29 cellular contexts compared by ENCODE assay signal in genomic region chr16:26137956-26138355, GRCh38.
"Had no signal": no experiment of that assay in that cellular context is flagged by ENCODE, and none has a peak within 500 bp of the region (broad histone marks: within the 10 kb centered on the region; RNA-seq: fewer than 3 reads in every experiment).

No MANE protein-coding gene starts in this region.

- H3K4me3 Mint-ChIP-seq: stimulated activated effector memory CD8-positive, alpha-beta T cell treated with anti-CD3 and anti-CD28 coated beads, Interleukin-12 subunit alpha, Interleukin-12 subunit beta, amount 100 ng/mL, for 72 hours; stimulated activated memory B cell treated with anti-CD40 and anti-IgM and Interleukin-4, amounts not matched to agents 10 μg/mL and 1 μg/mL and 100 μg/mL, for 72 hours; stimulated activated naive B cell treated with anti-CD40 and anti-IgM and Interleukin-4, amounts not matched to agents 10 μg/mL and 1 μg/mL and 100 μg/mL, for 72 hours; stimulated activated naive CD8-positive, alpha-beta T cell treated with anti-CD3 and anti-CD28 coated beads, Interleukin-15, amount 100 ng/mL, for 72 hours; stimulated activated naive CD8-positive, alpha-beta T cell treated with anti-CD3 and anti-CD28 coated beads, Interleukin-15, Interleukin-2, amounts not matched to agents 100 ng/mL and 50 ng/mL, for 24 hours; type B pancreatic cell had no signal

- H3K4me1 Mint-ChIP-seq: stimulated activated effector memory CD8-positive, alpha-beta T cell treated with anti-CD3 and anti-CD28 coated beads, Interleukin-12 subunit alpha, Interleukin-12 subunit beta, amount 100 ng/mL, for 72 hours; stimulated activated memory B cell treated with anti-CD40 and anti-IgM and Interleukin-4, amounts not matched to agents 10 μg/mL and 1 μg/mL and 100 μg/mL, for 72 hours; stimulated activated naive B cell treated with anti-CD40 and anti-IgM and Interleukin-4, amounts not matched to agents 10 μg/mL and 1 μg/mL and 100 μg/mL, for 72 hours; stimulated activated naive CD8-positive, alpha-beta T cell treated with anti-CD3 and anti-CD28 coated beads, Interleukin-15, amount 100 ng/mL, for 72 hours had no signal

- FAIRE-seq: urothelium cell line had no signal

- DNase-seq: stimulated activated CD4-positive, alpha-beta T cell treated with anti-CD3 and anti-CD28 coated beads, Interleukin-2, amount 100 ng/mL, for 48 hours; stimulated activated CD4-positive, alpha-beta T cell treated with anti-CD3 and anti-CD28 coated beads, Interleukin-4, amount 100 ng/mL, for 1 hour; stimulated activated CD4-positive, alpha-beta T cell treated with anti-CD3 and anti-CD28 coated beads, Interleukin-4, amount 100 ng/mL, for 24 hours; stimulated activated CD4-positive, alpha-beta T cell treated with anti-CD3 and anti-CD28 coated beads, Interleukin-4, amount 100 ng/mL, for 4 hours; stimulated activated CD8-positive, alpha-beta memory T cell treated with anti-CD3 and anti-CD28 coated beads, Interleukin-4, amount 100 ng/mL, for 48 hours; stimulated activated naive B cell treated with anti-CD40 and anti-IgM and Interleukin-4, amounts not matched to agents 10 μg/mL and 1 μg/mL and 100 μg/mL, for 72 hours; stimulated activated naive CD4-positive, alpha-beta T cell; stimulated activated naive CD4-positive, alpha-beta T cell treated with Interleukin-2 at 50 U/mL for 16 hours; stimulated activated naive CD8-positive, alpha-beta T cell treated with anti-CD3 and anti-CD28 coated beads, Interleukin-15, amount 100 ng/mL, for 72 hours; stimulated activated naive CD8-positive, alpha-beta T cell treated with anti-CD3 and anti-CD28 coated beads, Interleukin-15, Interleukin-2, amounts not matched to agents 100 U/mL and 50 U/mL, for 24 hours; stomach; substantia nigra; testis; thyroid gland; tibial artery; transverse colon; trophoblast cell; upper lobe of left lung; upper lobe of right lung; uterus had no signal

- ATAC-seq: stimulated activated effector memory CD8-positive, alpha-beta T cell treated with anti-CD3 and anti-CD28 coated beads, Interleukin-12 subunit alpha, Interleukin-12 subunit beta, amount 100 ng/mL, for 72 hours; stimulated activated memory B cell treated with anti-CD40 and anti-IgM and Interleukin-4, amounts not matched to agents 10 μg/mL and 1 μg/mL and 100 μg/mL, for 72 hours; stimulated activated naive B cell treated with anti-CD40 and anti-IgM and Interleukin-4, amounts not matched to agents 10 μg/mL and 1 μg/mL and 100 μg/mL, for 72 hours; stimulated activated naive CD8-positive, alpha-beta T cell treated with anti-CD3 and anti-CD28 coated beads, Interleukin-15, amount 100 ng/mL, for 72 hours; stimulated activated naive CD8-positive, alpha-beta T cell treated with anti-CD3 and anti-CD28 coated beads, Interleukin-15, Interleukin-2, amounts not matched to agents 100 U/mL and 50 U/mL, for 24 hours; upper lobe of right lung had no signal

- H3K27ac Mint-ChIP-seq: stimulated activated effector memory CD8-positive, alpha-beta T cell treated with anti-CD3 and anti-CD28 coated beads, Interleukin-12 subunit alpha, Interleukin-12 subunit beta, amount 100 ng/mL, for 72 hours; stimulated activated memory B cell treated with anti-CD40 and anti-IgM and Interleukin-4, amounts not matched to agents 10 μg/mL and 1 μg/mL and 100 μg/mL, for 72 hours; stimulated activated naive B cell treated with anti-CD40 and anti-IgM and Interleukin-4, amounts not matched to agents 10 μg/mL and 1 μg/mL and 100 μg/mL, for 72 hours; stimulated activated naive CD8-positive, alpha-beta T cell treated with anti-CD3 and anti-CD28 coated beads, Interleukin-15, amount 100 ng/mL, for 72 hours; stimulated activated naive CD8-positive, alpha-beta T cell treated with anti-CD3 and anti-CD28 coated beads, Interleukin-15, Interleukin-2, amounts not matched to agents 100 ng/mL and 50 ng/mL, for 24 hours; type B pancreatic cell had no signal

- H3K27me3 Mint-ChIP-seq: stimulated activated memory B cell treated with anti-CD40 and anti-IgM and Interleukin-4, amounts not matched to agents 10 μg/mL and 1 μg/mL and 100 μg/mL, for 72 hours; stimulated activated naive B cell treated with anti-CD40 and anti-IgM and Interleukin-4, amounts not matched to agents 10 μg/mL and 1 μg/mL and 100 μg/mL, for 72 hours; stimulated activated naive CD8-positive, alpha-beta T cell treated with anti-CD3 and anti-CD28 coated beads, Interleukin-15, amount 100 ng/mL, for 72 hours; type B pancreatic cell had no signal

- H3K27ac ChIP-seq: stomach, suprapubic skin, testis, thoracic aorta, thyroid gland, tibial artery, tibial nerve, transverse colon, upper lobe of left lung, upper lobe of right lung, uterus, vagina had no signal

- H3K36me3 Mint-ChIP-seq: stimulated activated effector memory CD8-positive, alpha-beta T cell treated with anti-CD3 and anti-CD28 coated beads, Interleukin-12 subunit alpha, Interleukin-12 subunit beta, amount 100 ng/mL, for 72 hours; stimulated activated memory B cell treated with anti-CD40 and anti-IgM and Interleukin-4, amounts not matched to agents 10 μg/mL and 1 μg/mL and 100 μg/mL, for 72 hours; stimulated activated naive B cell treated with anti-CD40 and anti-IgM and Interleukin-4, amounts not matched to agents 10 μg/mL and 1 μg/mL and 100 μg/mL, for 72 hours; type B pancreatic cell had no signal

- H3K9me3 Mint-ChIP-seq: stimulated activated effector memory CD8-positive, alpha-beta T cell treated with anti-CD3 and anti-CD28 coated beads, Interleukin-12 subunit alpha, Interleukin-12 subunit beta, amount 100 ng/mL, for 72 hours; stimulated activated memory B cell treated with anti-CD40 and anti-IgM and Interleukin-4, amounts not matched to agents 10 μg/mL and 1 μg/mL and 100 μg/mL, for 72 hours; stimulated activated naive B cell treated with anti-CD40 and anti-IgM and Interleukin-4, amounts not matched to agents 10 μg/mL and 1 μg/mL and 100 μg/mL, for 72 hours; stimulated activated naive CD8-positive, alpha-beta T cell treated with anti-CD3 and anti-CD28 coated beads, Interleukin-15, amount 100 ng/mL, for 72 hours; stimulated activated naive CD8-positive, alpha-beta T cell treated with anti-CD3 and anti-CD28 coated beads, Interleukin-15, Interleukin-2, amounts not matched to agents 100 ng/mL and 50 ng/mL, for 24 hours; type B pancreatic cell had no signal
